8 cellular contexts compared by ENCODE assay signal in genomic region chr13:74210693-74211393, GRCh38.
DNase-seq lines count a peak whose midpoint lies in the region; ATAC-seq lines count a peak whose summit lies in the region.

No MANE protein-coding gene starts in this region.

- no peaks in the 10 kb centered on the region for H3K79me1 ChIP-seq in mesenchymal stem cell (replicated peaks; ENCODE audit: low read length, poor library complexity, severe bottlenecking)

- no peak overlapping the region for H3K4me2 ChIP-seq in mesenchymal stem cell (ENCODE audit: low read length, poor library complexity, severe bottlenecking)

- no peaks in the 10 kb centered on the region for H3K4me1 ChIP-seq in mesenchymal stem cell (ENCODE audit: control insufficient read depth, insufficient read depth, low read depth, low read length)
- H3K4me1 ChIP-seq in CD4-positive, alpha-beta memory T cell (ENCODE audit: insufficient read depth, low read length), result no peaks in the 10 kb centered on the region

- H3K36me3 Mint-ChIP-seq in CD4-positive, alpha-beta memory T cell, result no peaks in the 10 kb centered on the region

- no peaks in the 10 kb centered on the region for H3K9me3 ChIP-seq in mesenchymal stem cell (ENCODE audit: control insufficient read depth, low read length)
- no peaks in the 10 kb centered on the region for H3K9me3 ChIP-seq in CD4-positive, alpha-beta memory T cell (ENCODE audit: control insufficient read depth in 1 of 2, low read length in 2 of 2)

- no peaks in the 10 kb centered on the region for H3K36me3 ChIP-seq in mesenchymal stem cell (ENCODE audit: control insufficient read depth in 1 of 2, insufficient read depth in 2 of 2, low read depth in 1 of 2, low read length in 2 of 2)
- no peaks in the 10 kb centered on the region for H3K36me3 ChIP-seq in CD4-positive, alpha-beta memory T cell (ENCODE audit: insufficient read depth, low read length)

- peak overlapping the region; percentile 52 for H4K8ac ChIP-seq in mesenchymal stem cell (ENCODE audit: low read length)

- H3K27me3 ChIP-seq in mesenchymal stem cell (ENCODE audit: control insufficient read depth in 1 of 2, insufficient read depth in 1 of 2, low read length in 2 of 2), result no peaks in the 10 kb centered on the region
- H3K27me3 ChIP-seq in CD4-positive, alpha-beta memory T cell (ENCODE audit: insufficient read depth, low read length), result no peaks in the 10 kb centered on the region

- H2BK5ac ChIP-seq in mesenchymal stem cell (ENCODE audit: low read depth, low read length, poor library complexity, severe bottlenecking), result no peak overlapping the region

- H3K27ac Mint-ChIP-seq in CD4-positive, alpha-beta memory T cell, result no peak overlapping the region

- H3K4ac ChIP-seq in mesenchymal stem cell (ENCODE audit: low read depth in 1 of 2, low read length in 2 of 2), result peak overlapping the region in 1 of 2 experiments; percentile 91

- intact Hi-C loops in CD4-positive, alpha-beta memory T cell (cut with micrococcal nuclease), result no loop called here

- no peak overlapping the region for H2AK5ac ChIP-seq in mesenchymal stem cell (ENCODE audit: low read length, severe bottlenecking)

- POLR2A ChIA-PET in CD4-positive, alpha-beta memory T cell (lab: Charles Lee; ENCODE audit: partially characterized antibody), result interaction anchor here (1.1 kb wide), 1 partner anchor 77 kb away, joined by 3 read pairs; no protein-coding TSS in a partner anchor

- H3K4me1 Mint-ChIP-seq in CD4-positive, alpha-beta memory T cell, result peaks cover 5 to 9% (median 8%) of the 10 kb centered on the region in 4 donors

- no peak overlapping the region for H3K23ac ChIP-seq in mesenchymal stem cell (ENCODE audit: low read length in 2 of 2)

- WGBS in mesenchymal stem cell, result 19% methylated on average over 4 of the region's 4 CpGs

- H4K91ac ChIP-seq in mesenchymal stem cell (ENCODE audit: low read length), result peak overlapping the region; percentile 67

- CTCF ChIA-PET in CD4-positive, alpha-beta memory T cell (lab: Charles Lee; ENCODE audit: partially characterized antibody), result no interaction called here

- no peak overlapping the region for H2BK120ac ChIP-seq in mesenchymal stem cell (ENCODE audit: low read depth, low read length)

- H2BK15ac ChIP-seq in mesenchymal stem cell (ENCODE audit: low read depth, poor library complexity, severe bottlenecking), result no peak overlapping the region

- no peak for ATAC-seq in GM19467 (IDR thresholded peaks at IDR 0.05; ENCODE audit: unreplicated experiment)

- peak overlapping the region; percentile 54 to 59 for H2BK12ac ChIP-seq in mesenchymal stem cell (ENCODE audit: low read length in 2 of 2)

- peak overlapping the region; percentile 18 to 60 for H3K18ac ChIP-seq in mesenchymal stem cell (ENCODE audit: low read depth in 1 of 2, low read length in 2 of 2)

- no peak overlapping the region for H2AFZ ChIP-seq in mesenchymal stem cell (ENCODE audit: low read depth, low read length)

- peak overlapping the region; percentile 54 for H3K9ac ChIP-seq in mesenchymal stem cell (ENCODE audit: low read length)

- no peak overlapping the region for H3K4me3 ChIP-seq in mesenchymal stem cell (ENCODE audit: insufficient read depth in 1 of 2, low read depth in 1 of 2, low read length in 2 of 2)
- H3K4me3 ChIP-seq in CD4-positive, alpha-beta memory T cell (ENCODE audit: low read length in 2 of 2), result no peak overlapping the region

- no peak overlapping the region for H3K14ac ChIP-seq in mesenchymal stem cell (ENCODE audit: low read length in 2 of 2)

- peak overlapping the region; percentile 44 for H3K27ac ChIP-seq in mesenchymal stem cell (ENCODE audit: low read length, poor library complexity, severe bottlenecking)
- H3K27ac ChIP-seq in CD4-positive, alpha-beta memory T cell (ENCODE audit: low read depth, low read length), result no peak overlapping the region

- H3K4me3 Mint-ChIP-seq in CD4-positive, alpha-beta memory T cell, result no peak overlapping the region

- peak; percentile 74 for DNase-seq in DMS153 (lab: John Stamatoyannopoulos, UW)
- peak; percentile 66 for DNase-seq in NCI-H1105 treated with DMSO at 0.1 percent for 48 hours (lab: John Stamatoyannopoulos, UW)
- DNase-seq in brain pericyte (ENCODE audit: low read depth, low spot score), result peak; percentile 39
- DNase-seq in mesenchymal stem cell, result peak; percentile 93
- DNase-seq in GM19240 (ENCODE audit: insufficient read length, low spot score), result no peak
- no peak for DNase-seq in GM19238 (ENCODE audit: insufficient read length, low spot score)
- DNase-seq in CD4-positive, alpha-beta memory T cell, result no peak

- H3K27me3 Mint-ChIP-seq in CD4-positive, alpha-beta memory T cell, result no peaks in the 10 kb centered on the region

- peaks cover 0 to 6% (median 0%) of the 10 kb centered on the region in 8 donors for H3K9me3 Mint-ChIP-seq in CD4-positive, alpha-beta memory T cell

Comparison
In these comparisons a context has a peak if more than half of its experiments do, and no peak if none do; other contexts are left out.
1. DNase-seq: peak in DMS153 (single experiment), NCI-H1105 treated with DMSO at 0.1 percent for 48 hours (single experiment), brain pericyte (single experiment) and mesenchymal stem cell (single experiment); none in GM19240 (single experiment), GM19238 (single experiment) and CD4-positive, alpha-beta memory T cell (0 of 5).